Comparison of ENCODE assay signal across 16 cellular contexts in the genomic region with DNA sequence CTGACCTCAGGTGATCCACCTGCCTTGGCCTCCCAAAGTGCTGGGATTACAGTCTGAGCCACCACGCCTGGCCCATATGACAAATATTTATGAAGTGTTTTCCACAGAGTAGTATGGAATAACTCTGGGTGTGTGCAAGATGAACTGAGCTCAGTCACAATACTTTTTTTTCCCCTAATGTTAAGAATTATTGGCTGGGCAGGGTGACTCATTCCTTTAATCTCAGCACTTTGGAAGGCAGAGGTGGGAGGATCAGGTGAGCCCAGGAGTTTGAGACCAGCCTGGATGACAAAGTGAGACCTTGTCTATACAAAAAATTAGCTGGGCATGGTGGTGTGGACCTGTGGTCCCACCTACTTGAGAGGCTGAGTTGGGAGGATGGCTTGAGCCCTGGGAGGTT. TPM values are rescaled to one million over a fixed set of nuclear protein-coding genes. Genes with fewer than 3 reads are reported as not detected.
A peak's percentile ranks its signal among the peaks of the same experiment; 100 is the strongest.
DNase-seq lines count a peak whose midpoint lies in the region; FAIRE-seq and TF ChIP-seq lines count a peak whose summit lies in the region.
"Had no signal": no experiment of that assay in that cellular context is flagged by ENCODE, and none has a peak within 500 bp of the region (broad histone marks: within the 10 kb centered on the region; RNA-seq: fewer than 3 reads in every experiment).

No MANE protein-coding gene starts in this region.

- no peaks in the 10 kb centered on the region for H3K27me3 ChIP-seq in transverse colon
- H3K27me3 ChIP-seq: SJSA1 had no signal

- H3K4me3 Mint-ChIP-seq in activated naive CD8-positive, alpha-beta T cell: no peak overlapping the region
- no peak overlapping the region for H3K4me3 Mint-ChIP-seq in activated naive CD8-positive, alpha-beta T cell treated with anti-CD3 and anti-CD28 coated beads for 36 hours

- no peaks in the 10 kb centered on the region for H3K36me3 ChIP-seq in transverse colon

- no peak for FAIRE-seq in GM19239 (lab: Jason Lieb, UNC)
- FAIRE-seq: GM18507, H54 had no signal

- intact Hi-C loops in transverse colon (cut with DNase I; ENCODE audit: low total_unique reads): no loop called here

- H3K4me3 ChIP-seq in transverse colon: no peak overlapping the region
- H3K4me3 ChIP-seq: SJSA1 had no signal

- H3K9me3 ChIP-seq in transverse colon: no peaks in the 10 kb centered on the region
- H3K9me3 ChIP-seq: SJSA1 had no signal

- no peak for DNase-seq in activated naive CD8-positive, alpha-beta T cell treated with anti-CD3 and anti-CD28 coated beads for 36 hours
- DNase-seq in SW480 (ENCODE audit: low spot score) (peak; percentile 71), islet precursor cell (peak; percentile 67), transverse colon (no peak), foreskin melanocyte (no peak), GM19239 (ENCODE audit: insufficient read length, low spot score) (no peak)
- no peak for DNase-seq in activated CD4-positive, CD25-positive, alpha-beta regulatory T cell (lab: John Stamatoyannopoulos, UW)
- DNase-seq: anterior cingulate cortex, dermis blood vessel endothelial cell, midbrain, NCI-H2029 had no signal

- H3K27ac Mint-ChIP-seq in activated naive CD8-positive, alpha-beta T cell: peak overlapping the region; percentile 41
- no peak overlapping the region for H3K27ac Mint-ChIP-seq in activated naive CD8-positive, alpha-beta T cell treated with anti-CD3 and anti-CD28 coated beads for 36 hours
- H3K27ac Mint-ChIP-seq: progenitor cell of endocrine pancreas had no signal

- TF ChIP-seq POLR2A in transverse colon (IDR thresholded peaks at IDR 0.05): no peak

- H3K27me3 Mint-ChIP-seq in activated naive CD8-positive, alpha-beta T cell: no peaks in the 10 kb centered on the region
- H3K27me3 Mint-ChIP-seq in activated naive CD8-positive, alpha-beta T cell treated with anti-CD3 and anti-CD28 coated beads for 36 hours: no peaks in the 10 kb centered on the region
- H3K27me3 Mint-ChIP-seq: progenitor cell of endocrine pancreas had no signal

- H3K4me1 ChIP-seq in transverse colon: peaks cover 28 to 94% (median 65%) of the 10 kb centered on the region in 4 donors

- in situ Hi-C loops in transverse colon (cut with MboI; ENCODE audit: low pct_ligation_motif_present in 1 of 4, low pct_unique_long_range_greater_than_20kb in 1 of 4, low sequenced_read_pairs in 3 of 4): no loop called here

- peaks cover 62% of the 10 kb centered on the region for H3K4me1 Mint-ChIP-seq in activated naive CD8-positive, alpha-beta T cell (ENCODE audit: low read depth)
- H3K4me1 Mint-ChIP-seq in activated naive CD8-positive, alpha-beta T cell treated with anti-CD3 and anti-CD28 coated beads for 36 hours: peaks cover 60% of the 10 kb centered on the region

- TF ChIP-seq EP300 in transverse colon (IDR thresholded peaks at IDR 0.05; ENCODE audit: low read depth): no peak

- H3K36me3 Mint-ChIP-seq in activated naive CD8-positive, alpha-beta T cell: no peaks in the 10 kb centered on the region
- H3K36me3 Mint-ChIP-seq in activated naive CD8-positive, alpha-beta T cell treated with anti-CD3 and anti-CD28 coated beads for 36 hours: peaks cover 9% of the 10 kb centered on the region

- 60 to 69% methylated on average over 1 of the region's 1 CpG for WGBS in transverse colon (ENCODE audit: low coverage in 1 of 2), 2 donors

- no peak for TF ChIP-seq CTCF in transverse colon (IDR thresholded peaks at IDR 0.05)

- H3K27ac ChIP-seq in transverse colon: peak overlapping the region; percentile 72 to 79 (median 78)
- H3K27ac ChIP-seq: SJSA1 had no signal

- H3K9me3 Mint-ChIP-seq in activated naive CD8-positive, alpha-beta T cell (ENCODE audit: low read depth): no peaks in the 10 kb centered on the region
- no peaks in the 10 kb centered on the region for H3K9me3 Mint-ChIP-seq in activated naive CD8-positive, alpha-beta T cell treated with anti-CD3 and anti-CD28 coated beads for 36 hours

RNA-seq across cellular contexts. Expression of a gene that starts 6.4 kb away (rescaled TPM):
- 10 to 100 TPM; 11.8 to 13.1 TPM for total RNA-seq in activated naive CD8-positive, alpha-beta T cell treated with anti-CD3 and anti-CD28 coated beads for 36 hours
- total RNA-seq in transverse colon: 10 to 100 TPM; 25.3 to 40.8 (median 31.7) TPM

Comparison
In these comparisons a context has a peak if more than half of its experiments do, and no peak if none do; other contexts are left out.
1. DNase-seq: peak in SW480 (single experiment) and islet precursor cell (single experiment); none in activated naive CD8-positive, alpha-beta T cell treated with anti-CD3 and anti-CD28 coated beads for 36 hours (single experiment), transverse colon (single experiment), foreskin melanocyte (single experiment), activated CD4-positive, CD25-positive, alpha-beta regulatory T cell (0 of 4) and GM19239 (single experiment).